1 cellular context compared by ENCODE assay signal in the genomic region with DNA sequence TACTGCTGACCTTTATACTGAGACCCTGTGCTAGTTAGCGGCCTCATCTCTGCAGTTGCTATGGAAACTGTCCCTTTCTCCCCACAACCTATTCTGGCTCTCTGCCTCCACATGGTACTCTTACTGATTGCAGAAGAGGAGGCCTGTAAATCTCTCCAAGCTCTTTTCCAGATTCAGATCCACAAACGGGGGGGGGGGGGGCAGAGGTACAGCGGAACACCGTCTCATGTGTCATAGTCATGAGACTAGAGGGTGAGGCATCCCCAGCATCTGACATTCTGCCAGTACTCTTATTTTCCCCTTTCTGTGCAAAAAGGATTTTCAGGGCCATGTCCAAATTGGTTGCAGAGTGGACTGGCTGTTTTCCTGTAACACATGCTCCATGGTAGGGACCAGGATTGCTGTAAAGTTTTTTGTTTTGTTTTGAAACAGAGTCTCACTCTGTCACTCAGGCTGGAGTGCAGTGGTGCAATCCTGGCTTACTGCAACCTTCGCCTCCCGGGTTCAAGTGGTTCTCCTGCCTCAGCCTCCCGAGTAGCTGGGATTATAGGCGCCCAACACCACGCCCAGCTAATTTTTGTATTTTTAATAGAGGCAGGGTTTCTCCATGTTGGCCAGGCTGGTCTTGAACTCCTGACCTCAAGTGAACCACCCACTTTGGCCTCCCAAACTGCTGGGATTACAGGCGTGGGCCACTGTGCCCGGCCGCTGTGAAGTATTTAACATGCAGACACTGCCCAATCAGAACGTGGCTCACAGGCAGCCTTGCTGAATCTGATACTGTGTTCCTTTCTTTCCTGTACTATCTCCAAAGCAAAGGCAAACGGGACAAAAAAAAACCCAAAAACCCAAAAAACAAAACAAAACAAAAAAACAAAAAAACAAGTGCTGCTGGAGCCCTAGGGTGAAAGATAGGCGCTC.
TF ChIP-seq lines count a peak whose summit lies in the region.

No MANE protein-coding gene starts in this region.

TF ChIP-seq in IMR-90, 13 proteins besides CTCF, POLR2A, EP300 and RAD21:
- TF ChIP-seq RFX5 (IDR thresholded peaks at IDR 0.05; ENCODE audit: low read depth, low read length): no peak
- no peak for TF ChIP-seq CEBPB (IDR thresholded peaks at IDR 0.05; ENCODE audit: low read depth, low read length)
- TF ChIP-seq, protein P1, sequence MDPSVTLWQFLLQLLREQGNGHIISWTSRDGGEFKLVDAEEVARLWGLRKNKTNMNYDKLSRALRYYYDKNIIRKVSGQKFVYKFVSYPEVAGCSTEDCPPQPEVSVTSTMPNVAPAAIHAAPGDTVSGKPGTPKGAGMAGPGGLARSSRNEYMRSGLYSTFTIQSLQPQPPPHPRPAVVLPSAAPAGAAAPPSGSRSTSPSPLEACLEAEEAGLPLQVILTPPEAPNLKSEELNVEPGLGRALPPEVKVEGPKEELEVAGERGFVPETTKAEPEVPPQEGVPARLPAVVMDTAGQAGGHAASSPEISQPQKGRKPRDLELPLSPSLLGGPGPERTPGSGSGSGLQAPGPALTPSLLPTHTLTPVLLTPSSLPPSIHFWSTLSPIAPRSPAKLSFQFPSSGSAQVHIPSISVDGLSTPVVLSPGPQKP (IDR thresholded peaks at IDR 0.05; ENCODE audit: borderline replicate concordance, low read depth, low read length): no peak
- no peak for TF ChIP-seq CHD1 (IDR thresholded peaks at IDR 0.05; ENCODE audit: low read depth, low read length)
- TF ChIP-seq, protein P2, sequence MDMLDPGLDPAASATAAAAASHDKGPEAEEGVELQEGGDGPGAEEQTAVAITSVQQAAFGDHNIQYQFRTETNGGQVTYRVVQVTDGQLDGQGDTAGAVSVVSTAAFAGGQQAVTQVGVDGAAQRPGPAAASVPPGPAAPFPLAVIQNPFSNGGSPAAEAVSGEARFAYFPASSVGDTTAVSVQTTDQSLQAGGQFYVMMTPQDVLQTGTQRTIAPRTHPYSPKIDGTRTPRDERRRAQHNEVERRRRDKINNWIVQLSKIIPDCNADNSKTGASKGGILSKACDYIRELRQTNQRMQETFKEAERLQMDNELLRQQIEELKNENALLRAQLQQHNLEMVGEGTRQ (IDR thresholded peaks at IDR 0.05; ENCODE audit: low read depth, low read length): no peak
- TF ChIP-seq MAZ (IDR thresholded peaks at IDR 0.05; ENCODE audit: borderline replicate concordance, low read depth, low read length): no peak
TF ChIP-seq in IMR-90: peak in this region for 0.
